ENCODE assay signal across 8 cellular contexts in the genomic region with DNA sequence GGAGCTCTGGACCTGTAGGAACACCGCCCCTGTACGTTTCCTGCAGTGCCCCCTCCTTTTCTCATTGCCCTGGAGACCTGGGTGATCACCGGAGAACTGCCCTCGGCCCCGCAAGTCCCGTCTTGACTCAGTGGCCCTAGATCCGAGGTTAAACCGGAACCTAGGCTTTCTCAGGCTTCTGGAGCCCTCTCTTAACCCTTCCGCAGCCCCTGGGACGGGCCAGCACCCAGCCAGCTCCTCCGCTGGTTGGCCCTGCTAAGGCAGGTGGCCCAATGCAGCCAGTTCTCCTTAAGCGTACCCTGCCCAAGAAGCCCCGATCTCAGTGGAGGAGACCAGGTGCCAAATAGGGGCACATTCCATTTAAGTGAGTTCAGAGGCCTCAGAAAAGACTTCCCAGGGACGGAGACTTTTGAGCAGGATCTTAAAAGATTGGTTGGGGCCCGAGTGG. TPM values are rescaled to one million over a fixed set of nuclear protein-coding genes. Genes with fewer than 3 reads are reported as not detected.
DNase-seq lines count a peak whose midpoint lies in the region; ATAC-seq and TF ChIP-seq lines count a peak whose summit lies in the region.

No MANE protein-coding gene starts in this region.

- H3K36me3 Mint-ChIP-seq in activated T-helper 17 cell treated with anti-CD3 and anti-CD28 coated beads, Interleukin-2, amount 50 U/mL, for 72 hours (ENCODE audit: low read depth) = no peaks in the 10 kb centered on the region

- peak overlapping the region; percentile 87 for H3K27ac Mint-ChIP-seq in activated T-helper 17 cell treated with anti-CD3 and anti-CD28 coated beads, Interleukin-2, amount 50 U/mL, for 72 hours

- 0 out of 2 replicates have a peak, but pooled peaks cover 1% of the 10 kb centered on the region for H3K36me3 ChIP-seq in HUES48 (ENCODE audit: control insufficient read depth, insufficient read depth, low read length)
- no peaks in the 10 kb centered on the region for H3K36me3 ChIP-seq in aorta (ENCODE audit: control insufficient read depth in 1 of 2, insufficient read depth in 2 of 2, low read length in 1 of 2)

- peak; percentile 57 for ATAC-seq in activated T-helper 17 cell treated with anti-CD3 and anti-CD28 coated beads, Interleukin-2, amount 50 U/mL, for 72 hours (replicated peaks)
- ATAC-seq in aorta (ENCODE audit: low FRiP score) = peak; percentile 75

- no peaks in the 10 kb centered on the region for H3K4me1 Mint-ChIP-seq in activated T-helper 17 cell treated with anti-CD3 and anti-CD28 coated beads, Interleukin-2, amount 50 U/mL, for 72 hours

- H3K9ac ChIP-seq in HUES48 (ENCODE audit: low read depth, low read length) = peak overlapping the region; percentile 81

- H3K27me3 ChIP-seq in HUES48 (ENCODE audit: control insufficient read depth, insufficient read depth, low read length) (no peaks in the 10 kb centered on the region), aorta (ENCODE audit: control insufficient read depth in 1 of 2, insufficient read depth in 2 of 2, low read length in 1 of 2) (no peaks in the 10 kb centered on the region)

- 1 to 3% methylated on average over 15 of the region's 15 CpGs for WGBS in aorta, 2 donors

- peak overlapping the region; percentile 87 for H3K4me3 Mint-ChIP-seq in activated T-helper 17 cell treated with anti-CD3 and anti-CD28 coated beads, Interleukin-2, amount 50 U/mL, for 72 hours

- H3K4me1 ChIP-seq in HUES48 (ENCODE audit: control insufficient read depth, insufficient read depth, low read length) = no peaks in the 10 kb centered on the region
- no peaks in the 10 kb centered on the region for H3K4me1 ChIP-seq in aorta (ENCODE audit: control insufficient read depth in 1 of 2, insufficient read depth in 2 of 2, low read length in 2 of 2)

- H3K27ac ChIP-seq in HUES48 (ENCODE audit: low read depth, low read length) (peak overlapping the region; percentile 92), aorta (ENCODE audit: low read depth in 1 of 2, low read length in 2 of 2) (peak overlapping the region; percentile 84 to 89)

- DNase-seq in AG04449 (ENCODE audit: low read depth, low spot score) (no peak), foreskin melanocyte (peak; percentile 12), non-pigmented ciliary epithelial cell (ENCODE audit: low read depth) (peak; percentile 6), aorta (peak; percentile 80 to 89), hippocampal formation (lab: John Stamatoyannopoulos, UW) (no peak)

- H3K27me3 Mint-ChIP-seq in activated T-helper 17 cell treated with anti-CD3 and anti-CD28 coated beads, Interleukin-2, amount 50 U/mL, for 72 hours = no peaks in the 10 kb centered on the region

- H3K4me3 ChIP-seq in AG04449 (ENCODE audit: low read depth, low read length) = peak overlapping the region; percentile 70
- peak overlapping the region; percentile 70 for H3K4me3 ChIP-seq in HUES48 (ENCODE audit: low read depth, low read length)
- peak overlapping the region; percentile 21 to 57 for H3K4me3 ChIP-seq in aorta (ENCODE audit: low read length in 2 of 2)

- CTCF ChIA-PET in AG04449 (lab: Yijun Ruan, JAX) = interaction anchor here (0.7 to 11.5 kb wide), 28 partner anchors 10 to 205 kb away, joined by 3 to 139 read pairs (median 4); a partner anchor contains a TSS

- intact Hi-C loops in aorta (cut with DNase I) = loop anchor here in 1 of 2 donors (5.0 kb wide), 1 partner anchor 72 kb away; a partner anchor contains a TSS

- H3K9me3 ChIP-seq in HUES48 (ENCODE audit: control insufficient read depth, insufficient read depth, low read length) (no peaks in the 10 kb centered on the region), aorta (ENCODE audit: control insufficient read depth, low read length) (no peaks in the 10 kb centered on the region)

- POLR2A ChIA-PET in AG04449 (lab: Yijun Ruan, JAX) = interaction anchor here (0.6 to 0.9 kb wide), 4 partner anchors 10 to 148 kb away, joined by 3 read pairs; no protein-coding TSS in a partner anchor

- no peak for TF ChIP-seq CTCF in AG04449 (IDR thresholded peaks at IDR 0.05; ENCODE audit: insufficient read depth, low read length, missing control alignments)

- TF ChIP-seq POLR2A in GM19193 (IDR thresholded peaks at IDR 0.05; ENCODE audit: extremely low read depth, insufficient read depth, insufficient read length) = peak; percentile 17

- no peaks in the 10 kb centered on the region for H3K9me3 Mint-ChIP-seq in activated T-helper 17 cell treated with anti-CD3 and anti-CD28 coated beads, Interleukin-2, amount 50 U/mL, for 72 hours

RNA-seq across cellular contexts. Expression of a gene that starts 0.8 kb away (rescaled TPM):
- 10 to 100 TPM in 1 of 2 donors, 1 to 10 TPM in 1; 9.7 to 10.3 TPM for total RNA-seq in activated T-helper 17 cell treated with anti-CD3 and anti-CD28 coated beads, Interleukin-2, amount 50 U/mL, for 72 hours
- 10 to 100 TPM; 12.1 to 17.3 TPM for total RNA-seq in aorta
- 1 to 10 TPM; 5.9 to 9.8 TPM for polyA plus RNA-seq in aorta

RNA-seq across cellular contexts. Expression of a gene that starts 16.0 kb away (rescaled TPM):
- total RNA-seq in activated T-helper 17 cell treated with anti-CD3 and anti-CD28 coated beads, Interleukin-2, amount 50 U/mL, for 72 hours = under 1 TPM in 1 of 2 donors, not detected in 1; 0.19 TPM
- total RNA-seq in aorta = under 1 TPM in 1 of 2 donors, not detected in 1; 0.26 TPM
- polyA plus RNA-seq in aorta = 10 to 100 TPM in 1 of 2 donors, under 1 TPM in 1; 0.10 to 13.6 TPM

RNA-seq across cellular contexts. Expression of a gene that starts 20.4 kb away (rescaled TPM):
- not detected for total RNA-seq in activated T-helper 17 cell treated with anti-CD3 and anti-CD28 coated beads, Interleukin-2, amount 50 U/mL, for 72 hours
- total RNA-seq in aorta = under 1 TPM; 0.45 to 0.75 TPM
- polyA plus RNA-seq in aorta = under 1 TPM in 1 of 2 donors, not detected in 1; 0.75 TPM

RNA-seq across cellular contexts. Expression of a gene that starts 36.8 kb away (rescaled TPM):
- total RNA-seq in activated T-helper 17 cell treated with anti-CD3 and anti-CD28 coated beads, Interleukin-2, amount 50 U/mL, for 72 hours = 10 to 100 TPM; 35.9 to 41.7 TPM
- total RNA-seq in aorta = 10 to 100 TPM; 33.0 to 37.4 TPM
- polyA plus RNA-seq in aorta = 1 to 10 TPM; 3.8 to 5.5 TPM

RNA-seq across cellular contexts. Expression of a gene that starts 47.9 kb away (rescaled TPM):
- 10 to 100 TPM; 41.6 to 47.5 TPM for total RNA-seq in activated T-helper 17 cell treated with anti-CD3 and anti-CD28 coated beads, Interleukin-2, amount 50 U/mL, for 72 hours
- total RNA-seq in aorta = 10 to 100 TPM; 14.3 to 32.4 TPM
- polyA plus RNA-seq in aorta = 10 to 100 TPM; 12.1 to 23.1 TPM

Comparison
In these comparisons a context has a peak if more than half of its experiments do, and no peak if none do; other contexts are left out.
1. DNase-seq: peak in foreskin melanocyte (single experiment), non-pigmented ciliary epithelial cell (single experiment) and aorta (2 of 2); none in AG04449 (single experiment) and hippocampal formation (0 of 2).
2. Peak in every context shown above with its lines, with median percentiles within 50 percentile points of each other: H3K4me3 ChIP-seq.